8 cellular contexts compared by ENCODE assay signal in the genomic region with DNA sequence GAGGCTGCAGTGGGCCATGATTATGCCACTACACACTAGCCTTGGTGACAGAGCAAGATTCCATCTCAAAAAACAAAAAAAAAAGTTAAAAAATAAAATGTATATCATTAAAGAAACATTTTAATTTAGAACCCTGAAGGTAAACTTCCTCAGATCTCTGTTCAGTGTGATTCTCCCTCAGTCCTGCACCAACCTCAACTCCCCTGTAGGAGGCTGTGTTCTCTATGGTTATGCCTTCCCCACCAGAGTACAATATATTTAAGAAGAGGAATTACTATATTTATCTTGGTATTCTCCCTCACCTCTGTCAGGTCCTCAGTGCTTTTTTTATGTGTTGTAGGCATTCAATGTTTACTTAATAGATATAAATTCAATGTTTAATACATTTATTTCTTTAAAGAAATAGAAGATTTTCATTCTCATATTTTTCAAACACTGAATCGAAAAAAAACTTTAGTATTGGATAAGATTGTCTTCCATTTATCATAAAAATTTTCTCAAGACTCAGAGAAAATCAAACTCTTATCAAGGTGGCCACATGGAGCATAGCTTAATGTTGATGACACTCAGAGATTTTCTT. TPM values are rescaled to one million over a fixed set of nuclear protein-coding genes. Genes with fewer than 3 reads are reported as not detected.
DNase-seq lines count a peak whose midpoint lies in the region; ATAC-seq and TF ChIP-seq lines count a peak whose summit lies in the region.

No MANE protein-coding gene starts in this region.

- TF ChIP-seq CTCF in coronary artery (IDR thresholded peaks at IDR 0.05) (peak; percentile 39), neural cell (IDR thresholded peaks at IDR 0.05; ENCODE audit: poor library complexity, severe bottlenecking) (peak; percentile 17)

- DNase-seq in D341Med (ENCODE audit: low spot score), result peak; percentile 55
- DNase-seq in T follicular helper cell (ENCODE audit: low read depth), result peak; percentile 35
- no peak for DNase-seq in coronary artery (ENCODE audit: low spot score)
- no peak for DNase-seq in cerebellum (ENCODE audit: low spot score)
- no peak for DNase-seq in A172 (ENCODE audit: low spot score)

- H3K27me3 ChIP-seq in neural cell (ENCODE audit: insufficient read depth, low read depth, low read length), result no peaks in the 10 kb centered on the region

- H3F3A ChIP-seq in neural cell (ENCODE audit: insufficient read depth, low read length, poor library complexity, severe bottlenecking), result no peaks in the 10 kb centered on the region

- no peaks in the 10 kb centered on the region for H4K20me1 ChIP-seq in neural cell (ENCODE audit: insufficient read depth)

- no peak overlapping the region for H3K9ac ChIP-seq in neural cell (ENCODE audit: low read length)

- no peak for TF ChIP-seq RAD21 in neural cell (conservative IDR thresholded peaks at IDR 0.05)

- no peaks in the 10 kb centered on the region for H3K36me3 ChIP-seq in neural cell (ENCODE audit: insufficient read depth, low read length)

- no peak overlapping the region for H2AFZ ChIP-seq in neural cell (ENCODE audit: low read depth, low read length)

- no peaks in the 10 kb centered on the region for H3K9me2 ChIP-seq in neural cell (ENCODE audit: insufficient read depth, low read length)

- no peak overlapping the region for H3K4me2 ChIP-seq in neural cell (ENCODE audit: low read length)

- TF ChIP-seq EP300 in neural cell (conservative IDR thresholded peaks at IDR 0.05; ENCODE audit: poor library complexity, severe bottlenecking), result no peak

- no peaks in the 10 kb centered on the region for H3K79me2 ChIP-seq in neural cell (replicated peaks; ENCODE audit: insufficient read depth, low read length)

- H3K4me3 ChIP-seq in coronary artery (no peak overlapping the region), neural cell (ENCODE audit: low read length) (no peak overlapping the region)

- H3K9me3 ChIP-seq in neural cell (ENCODE audit: low read length), result no peaks in the 10 kb centered on the region

- ATAC-seq in GM18909 (IDR thresholded peaks at IDR 0.05; ENCODE audit: poor library complexity, unreplicated experiment) (peak; percentile 55), HG03521 (IDR thresholded peaks at IDR 0.05; ENCODE audit: unreplicated experiment) (peak; percentile 60)

- no peak overlapping the region for H3K27ac ChIP-seq in coronary artery
- H3K27ac ChIP-seq in neural cell (ENCODE audit: low read length), result no peak overlapping the region

TF ChIP-seq in neural cell, 6 proteins besides CTCF, POLR2A, EP300 and RAD21:
- TF ChIP-seq EZH2 (IDR thresholded peaks at IDR 0.05; ENCODE audit: borderline replicate concordance, insufficient read depth, low read length, poor library complexity, severe bottlenecking) (no peak), MXI1 (conservative IDR thresholded peaks at IDR 0.05; ENCODE audit: poor library complexity, severe bottlenecking) (no peak), SMC3 (conservative IDR thresholded peaks at IDR 0.05; ENCODE audit: poor library complexity) (no peak), TAF1 (IDR thresholded peaks at IDR 0.05; ENCODE audit: low read depth) (no peak), POLR2AphosphoS5 (IDR thresholded peaks at IDR 0.05) (no peak)
- TF ChIP-seq, protein P1, sequence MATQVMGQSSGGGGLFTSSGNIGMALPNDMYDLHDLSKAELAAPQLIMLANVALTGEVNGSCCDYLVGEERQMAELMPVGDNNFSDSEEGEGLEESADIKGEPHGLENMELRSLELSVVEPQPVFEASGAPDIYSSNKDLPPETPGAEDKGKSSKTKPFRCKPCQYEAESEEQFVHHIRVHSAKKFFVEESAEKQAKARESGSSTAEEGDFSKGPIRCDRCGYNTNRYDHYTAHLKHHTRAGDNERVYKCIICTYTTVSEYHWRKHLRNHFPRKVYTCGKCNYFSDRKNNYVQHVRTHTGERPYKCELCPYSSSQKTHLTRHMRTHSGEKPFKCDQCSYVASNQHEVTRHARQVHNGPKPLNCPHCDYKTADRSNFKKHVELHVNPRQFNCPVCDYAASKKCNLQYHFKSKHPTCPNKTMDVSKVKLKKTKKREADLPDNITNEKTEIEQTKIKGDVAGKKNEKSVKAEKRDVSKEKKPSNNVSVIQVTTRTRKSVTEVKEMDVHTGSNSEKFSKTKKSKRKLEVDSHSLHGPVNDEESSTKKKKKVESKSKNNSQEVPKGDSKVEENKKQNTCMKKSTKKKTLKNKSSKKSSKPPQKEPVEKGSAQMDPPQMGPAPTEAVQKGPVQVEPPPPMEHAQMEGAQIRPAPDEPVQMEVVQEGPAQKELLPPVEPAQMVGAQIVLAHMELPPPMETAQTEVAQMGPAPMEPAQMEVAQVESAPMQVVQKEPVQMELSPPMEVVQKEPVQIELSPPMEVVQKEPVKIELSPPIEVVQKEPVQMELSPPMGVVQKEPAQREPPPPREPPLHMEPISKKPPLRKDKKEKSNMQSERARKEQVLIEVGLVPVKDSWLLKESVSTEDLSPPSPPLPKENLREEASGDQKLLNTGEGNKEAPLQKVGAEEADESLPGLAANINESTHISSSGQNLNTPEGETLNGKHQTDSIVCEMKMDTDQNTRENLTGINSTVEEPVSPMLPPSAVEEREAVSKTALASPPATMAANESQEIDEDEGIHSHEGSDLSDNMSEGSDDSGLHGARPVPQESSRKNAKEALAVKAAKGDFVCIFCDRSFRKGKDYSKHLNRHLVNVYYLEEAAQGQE (IDR thresholded peaks at IDR 0.05; ENCODE audit: borderline replicate concordance), result no peak

RNA-seq across cellular contexts. Expression of a gene that starts 4.8 kb away (rescaled TPM):
- 13.0 and 15.9 TPM in 2 replicates for polyA plus RNA-seq in neural cell
- polyA minus RNA-seq in neural cell, result 34.1 and 42.9 TPM in 2 replicates
- total RNA-seq in cerebellum, result 18.0 TPM
- 1.4 and 3.9 TPM in 2 replicates for total RNA-seq in A172 (2014; rRNA removed; shearing (Covaris generic))

Comparison
In these comparisons a context has a peak if more than half of its experiments do, and no peak if none do; other contexts are left out.
1. DNase-seq: peak in D341Med (single experiment) and T follicular helper cell (single experiment); none in coronary artery (single experiment), cerebellum (single experiment) and A172 (single experiment).